In genomic region chr4:184265566-184266351, GRCh38 we compare ENCODE assay signal across 9 cellular contexts. TPM values are rescaled to one million over a fixed set of nuclear protein-coding genes. Genes with fewer than 3 reads are reported as not detected.
DNase-seq lines count a peak whose midpoint lies in the region; ATAC-seq and TF ChIP-seq lines count a peak whose summit lies in the region.
"Had no signal": no experiment of that assay in that cellular context is flagged by ENCODE, and none has a peak within 500 bp of the region (broad histone marks: within the 10 kb centered on the region; RNA-seq: fewer than 3 reads in every experiment).

No MANE protein-coding gene starts in this region.

- peaks cover 3% of the 10 kb centered on the region for H3K27me3 Mint-ChIP-seq in endothelial cell (ENCODE audit: unreplicated experiment)

- peaks cover 0 to 2% of the 10 kb centered on the region in 2 donors for H3K4me1 ChIP-seq in ascending aorta

- H3K4me1 Mint-ChIP-seq in endothelial cell (ENCODE audit: unreplicated experiment): peaks cover 19% of the 10 kb centered on the region

- no peaks in the 10 kb centered on the region for H3K27me3 ChIP-seq in ascending aorta
- H3K27me3 ChIP-seq: foreskin keratinocyte had no signal

- no peak overlapping the region for H3K27ac ChIP-seq in ascending aorta
- H3K27ac ChIP-seq: foreskin keratinocyte had no signal

- H3K27ac Mint-ChIP-seq in endothelial cell (ENCODE audit: unreplicated experiment): peak overlapping the region; percentile 89

- peak overlapping the region; percentile 72 for H3K4me3 Mint-ChIP-seq in endothelial cell (ENCODE audit: unreplicated experiment)

- peak; percentile 23 for ATAC-seq in GM21576 (IDR thresholded peaks at IDR 0.05; ENCODE audit: unreplicated experiment)
- ATAC-seq: foreskin keratinocyte had no signal

- DNase-seq in DMS153 (lab: John Stamatoyannopoulos, UW) (peak; percentile 80), OCI-M1 (lab: John Stamatoyannopoulos, UW) (peak; percentile 44), endothelial cell (ENCODE audit: low spot score) (peak; percentile 34), GM19238 (ENCODE audit: insufficient read length, low spot score) (no peak), ascending aorta (ENCODE audit: low spot score in 2 of 2) (no peak), NCI-H2081 treated with DMSO at 0.1 percent for 48 hours (lab: John Stamatoyannopoulos, UW) (no peak), GM19240 (ENCODE audit: insufficient read length, low spot score) (no peak)

- no peaks in the 10 kb centered on the region for H3K36me3 Mint-ChIP-seq in endothelial cell (ENCODE audit: low read depth, unreplicated experiment)

- no peaks in the 10 kb centered on the region for H3K36me3 ChIP-seq in ascending aorta

- intact Hi-C loops in ascending aorta (cut with DNase I): loop anchor here (2.0 to 10.0 kb wide), 5 partner anchors 117 to 761 kb away; partner anchors contain the start of genes CASP3, ING2 and PRIMPOL

- H3K4me3 ChIP-seq in ascending aorta: no peak overlapping the region

- TF ChIP-seq CTCF in endothelial cell (IDR thresholded peaks at IDR 0.05; ENCODE audit: unreplicated experiment) (no peak), ascending aorta (IDR thresholded peaks at IDR 0.05) (no peak)

- H3K9me3 ChIP-seq in ascending aorta: no peaks in the 10 kb centered on the region

- H3K9me3 Mint-ChIP-seq in endothelial cell (ENCODE audit: unreplicated experiment): no peaks in the 10 kb centered on the region

RNA-seq across cellular contexts. Expression of gene ENPP6, which starts 48.1 kb away (rescaled TPM):
- total RNA-seq in endothelial cell (ENCODE audit: unreplicated experiment) (0.41 TPM), ascending aorta (not detected)
- total RNA-seq: foreskin keratinocyte had no signal

Comparison
In these comparisons a context has a peak if more than half of its experiments do, and no peak if none do; other contexts are left out.
1. DNase-seq: peak in DMS153 (single experiment), OCI-M1 (single experiment) and endothelial cell (single experiment); none in GM19238 (single experiment), ascending aorta (0 of 2), NCI-H2081 treated with DMSO at 0.1 percent for 48 hours (single experiment) and GM19240 (single experiment).